ENCODE assay signal across 20 cellular contexts in the genomic region with DNA sequence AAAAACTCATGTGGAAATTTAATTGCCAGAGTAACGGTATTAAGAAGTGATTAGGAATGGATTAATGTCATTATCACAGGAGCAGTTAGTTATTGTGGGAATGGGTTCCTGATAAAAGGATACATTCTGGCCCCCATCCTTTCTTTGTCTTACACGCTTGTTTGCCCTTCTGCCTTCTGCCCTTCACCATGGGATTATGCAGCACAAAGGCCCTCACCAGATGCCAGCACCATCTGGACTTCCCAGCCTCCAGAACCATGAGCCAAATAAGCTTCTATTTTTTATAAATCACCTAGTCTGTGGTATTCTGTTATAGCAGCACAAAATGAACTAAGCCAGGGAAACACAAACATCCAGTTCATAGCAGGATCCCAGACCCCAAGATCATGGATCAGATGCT.
"Had no signal": no experiment of that assay in that cellular context is flagged by ENCODE, and none has a peak within 500 bp of the region (broad histone marks: within the 10 kb centered on the region; RNA-seq: fewer than 3 reads in every experiment).

No MANE protein-coding gene starts in this region.

- H3K36me3 Mint-ChIP-seq: activated CD4-positive, alpha-beta memory T cell treated with anti-CD3 and anti-CD28 coated beads for 36 hours; activated naive CD4-positive, alpha-beta T cell treated with anti-CD3 and anti-CD28 coated beads, Interleukin-2, amount 50 U/mL, for 72 hours; mesothelial cell of epicardium; naive thymus-derived CD8-positive, alpha-beta T cell; stimulated activated naive B cell treated with anti-CD40 and anti-IgM and Interleukin-4, amounts not matched to agents 10 μg/mL and 1 μg/mL and 100 μg/mL, for 72 hours had no signal

- H3K27ac ChIP-seq: brain microvascular endothelial cell, colonic mucosa, left ventricle myocardium inferior, transverse colon had no signal

- H3K27ac Mint-ChIP-seq: activated CD4-positive, alpha-beta memory T cell treated with anti-CD3 and anti-CD28 coated beads for 36 hours; activated naive CD4-positive, alpha-beta T cell treated with anti-CD3 and anti-CD28 coated beads, Interleukin-2, amount 50 U/mL, for 72 hours; activated T-cell treated with anti-CD3 and anti-CD28 coated beads, Interleukin-2, amount 50 U/mL, for 72 hours; effector memory CD8-positive, alpha-beta T cell; mesothelial cell of epicardium; naive thymus-derived CD8-positive, alpha-beta T cell; stimulated activated naive B cell treated with anti-CD40 and anti-IgM and Interleukin-4, amounts not matched to agents 10 μg/mL and 1 μg/mL and 100 μg/mL, for 72 hours had no signal

- DNase-seq: activated CD4-positive, alpha-beta memory T cell treated with anti-CD3 and anti-CD28 coated beads for 36 hours; activated CD4-positive, alpha-beta T cell treated with anti-CD3 and anti-CD28 coated beads for 48 hours; activated gamma-delta T cell; activated T-cell treated with anti-CD3 and anti-CD28 coated beads, Interleukin-2, amount 50 U/mL, for 72 hours; aorta; brain microvascular endothelial cell; colonic mucosa; effector memory CD8-positive, alpha-beta T cell; foreskin melanocyte; hippocampal formation; kidney glomerular epithelial cell; left ventricle myocardium inferior; naive thymus-derived CD8-positive, alpha-beta T cell; small intestine; stimulated activated CD4-positive, alpha-beta T cell treated with anti-CD3 and anti-CD28 coated beads, Interleukin-15, amount 100 ng/mL, for 24 hours; stimulated activated naive B cell treated with anti-CD40 and anti-IgM and Interleukin-4, amounts not matched to agents 10 μg/mL and 1 μg/mL and 100 μg/mL, for 72 hours; T1000; transverse colon had no signal

- H3K4me3 Mint-ChIP-seq: activated CD4-positive, alpha-beta memory T cell treated with anti-CD3 and anti-CD28 coated beads for 36 hours; activated T-cell treated with anti-CD3 and anti-CD28 coated beads, Interleukin-2, amount 50 U/mL, for 72 hours; effector memory CD8-positive, alpha-beta T cell; mesothelial cell of epicardium; naive thymus-derived CD8-positive, alpha-beta T cell; stimulated activated naive B cell treated with anti-CD40 and anti-IgM and Interleukin-4, amounts not matched to agents 10 μg/mL and 1 μg/mL and 100 μg/mL, for 72 hours had no signal

- H3K4me1 Mint-ChIP-seq: naive thymus-derived CD8-positive, alpha-beta T cell; stimulated activated naive B cell treated with anti-CD40 and anti-IgM and Interleukin-4, amounts not matched to agents 10 μg/mL and 1 μg/mL and 100 μg/mL, for 72 hours had no signal

- H3K9me3 Mint-ChIP-seq: activated CD4-positive, alpha-beta memory T cell treated with anti-CD3 and anti-CD28 coated beads for 36 hours; activated T-cell treated with anti-CD3 and anti-CD28 coated beads, Interleukin-2, amount 50 U/mL, for 72 hours; effector memory CD8-positive, alpha-beta T cell; naive thymus-derived CD8-positive, alpha-beta T cell; stimulated activated naive B cell treated with anti-CD40 and anti-IgM and Interleukin-4, amounts not matched to agents 10 μg/mL and 1 μg/mL and 100 μg/mL, for 72 hours had no signal
